Comparison of ENCODE assay signal across 25 cellular contexts in genomic region chr9:27536168-27536567, GRCh38. TPM values are rescaled to one million over a fixed set of nuclear protein-coding genes. Genes with fewer than 3 reads are reported as not detected.
A peak's percentile ranks its signal among the peaks of the same experiment; 100 is the strongest.
DNase-seq lines count a peak whose midpoint lies in the region; ATAC-seq, FAIRE-seq and TF ChIP-seq lines count a peak whose summit lies in the region.
"Had no signal": no experiment of that assay in that cellular context is flagged by ENCODE, and none has a peak within 500 bp of the region (broad histone marks: within the 10 kb centered on the region; RNA-seq: fewer than 3 reads in every experiment).

No MANE protein-coding gene starts in this region.

- H2BK12ac ChIP-seq in H1 (ENCODE audit: low read depth, low read length): no peak overlapping the region

- no peak overlapping the region for H3K9ac ChIP-seq in H1 (replicated peaks in 1 of 4; ENCODE audit: extremely low read depth in 1 of 4, low read depth in 3 of 4, low read length in 3 of 4)
- H3K9ac ChIP-seq: SK-N-SH had no signal

- H3K27me3 Mint-ChIP-seq in CD14-positive monocyte (ENCODE audit: low read depth in 3 of 3) (no peaks in the 10 kb centered on the region), T-helper 17 cell (no peaks in the 10 kb centered on the region)

- H3K4me3 ChIP-seq in H1 (ENCODE audit: extremely low read depth in 1 of 4, insufficient read depth in 2 of 4, low read depth in 3 of 4, low read length in 4 of 4) (no peak overlapping the region), gastrocnemius medialis (no peak overlapping the region), prostate gland (no peak overlapping the region), WERI-Rb-1 (ENCODE audit: low read depth, low read length) (no peak overlapping the region)

- no peak overlapping the region for H3K27ac ChIP-seq in H1 (ENCODE audit: low read depth, low read length)
- H3K27ac ChIP-seq in gastrocnemius medialis: peak overlapping the region in 3 of 4 donors; percentile 86 to 92 (median 90)
- no peak overlapping the region for H3K27ac ChIP-seq in prostate gland
- no peak overlapping the region for H3K27ac ChIP-seq in WERI-Rb-1

- H3K4me2 ChIP-seq in H1 (ENCODE audit: insufficient read depth in 1 of 2, low read depth in 2 of 2, low read length in 2 of 2): no peak overlapping the region
- H3K4me2 ChIP-seq: SK-N-SH had no signal

- peaks cover 0 to 5% (median 0%) of the 10 kb centered on the region in 4 experiments; a peak in 2 of 7 replicates for H3K4me1 ChIP-seq in H1 (replicated peaks in 1 of 4; ENCODE audit: control insufficient read depth in 3 of 4, insufficient read depth in 4 of 4, low read length in 3 of 4)
- peaks cover 43 to 49% of the 10 kb centered on the region in 2 donors for H3K4me1 ChIP-seq in gastrocnemius medialis
- H3K4me1 ChIP-seq in prostate gland (replicated peaks): peaks cover 7% of the 10 kb centered on the region
- H3K4me1 ChIP-seq: BE2C had no signal

- H2AK5ac ChIP-seq in H1 (ENCODE audit: low read depth, low read length): no peak overlapping the region

- no peaks in the 10 kb centered on the region; the same call in 1 of the 2 replicates for H3K23me2 ChIP-seq in H1 (ENCODE audit: low read depth, low read length)

- H2AFZ ChIP-seq in H1 (ENCODE audit: low read length): no peak overlapping the region

- no peak overlapping the region for H3K4ac ChIP-seq in H1 (replicated peaks; ENCODE audit: insufficient read length, low read depth, low read length)

- no peak overlapping the region for H3K56ac ChIP-seq in H1 (replicated peaks; ENCODE audit: insufficient read length, low read depth, low read length)

- H2BK20ac ChIP-seq in H1 (ENCODE audit: low read length): no peak overlapping the region

- H3K27ac Mint-ChIP-seq in CD14-positive monocyte (peak overlapping the region in 6 of 7 donors; percentile 5 to 80 (median 58)), T-helper 17 cell (peak overlapping the region; percentile 73)

- TF ChIP-seq RAD21 in H1 (IDR thresholded peaks at IDR 0.05 in 1 of 2, conservative IDR thresholded peaks at IDR 0.05 in 1 of 2; ENCODE audit: low read depth in 2 of 2, low read length in 2 of 2): no peak

- no peak overlapping the region for H3K14ac ChIP-seq in H1 (ENCODE audit: insufficient read length)

- H3K9me3 ChIP-seq in T-helper 17 cell (ENCODE audit: control insufficient read depth, low read length, poor library complexity, severe bottlenecking): no peaks in the 10 kb centered on the region
- no peaks in the 10 kb centered on the region for H3K9me3 ChIP-seq in H1 (ENCODE audit: insufficient read depth in 2 of 2, low read depth in 1 of 2, low read length in 1 of 2)
- H3K9me3 ChIP-seq in gastrocnemius medialis: no peaks in the 10 kb centered on the region
- H3K9me3 ChIP-seq in prostate gland: no peaks in the 10 kb centered on the region
- H3K9me3 ChIP-seq in WERI-Rb-1 (ENCODE audit: severe bottlenecking): no peaks in the 10 kb centered on the region
- H3K9me3 ChIP-seq: BE2C, SK-N-SH had no signal

- H3K23ac ChIP-seq in H1 (ENCODE audit: insufficient read length): no peak overlapping the region

- H3K36me3 Mint-ChIP-seq in CD14-positive monocyte: peaks cover 63 to 71% of the 10 kb centered on the region in 2 donors
- peaks cover 6% of the 10 kb centered on the region for H3K36me3 Mint-ChIP-seq in T-helper 17 cell (ENCODE audit: low read depth)

- TF ChIP-seq EP300 in H1 (IDR thresholded peaks at IDR 0.05; ENCODE audit: borderline replicate concordance in 1 of 2, low read depth in 2 of 2, low read length in 2 of 2): no peak

- H3K36me3 ChIP-seq in H1 (ENCODE audit: control insufficient read depth in 2 of 4, insufficient read depth in 4 of 4, low read length in 3 of 4) (no peaks in the 10 kb centered on the region), gastrocnemius medialis (no peaks in the 10 kb centered on the region), prostate gland (no peaks in the 10 kb centered on the region), WERI-Rb-1 (no peaks in the 10 kb centered on the region)
- H3K36me3 ChIP-seq: BE2C had no signal

- H4K8ac ChIP-seq in H1 (ENCODE audit: extremely low read depth, insufficient read depth, low read length): no peak overlapping the region

- POLR2A ChIA-PET in H1 (lab: Charles Lee; ENCODE audit: partially characterized antibody): interaction anchor here (0.7 kb wide), 1 partner anchor 85 kb away, joined by 3 read pairs; no protein-coding TSS in a partner anchor

- H4K5ac ChIP-seq in H1 (ENCODE audit: insufficient read length, low read depth, low read length): no peak overlapping the region

- in situ Hi-C loops in gastrocnemius medialis (cut with MboI; ENCODE audit: low sequenced_read_pairs in 4 of 4): loop anchor here in 1 of 4 donors (10.0 kb wide), 1 partner anchor 71 kb away; no protein-coding TSS in a partner anchor

- no peak overlapping the region for H2BK15ac ChIP-seq in H1 (ENCODE audit: low read length)

- H3K79me1 ChIP-seq in H1 (ENCODE audit: low read depth, low read length): no peaks in the 10 kb centered on the region

- 0 out of 2 replicates have a peak overlapping the region, but pooled peaks have one; percentile 17 for H2BK5ac ChIP-seq in H1 (ENCODE audit: low read depth, low read length)

- WGBS in H1 (ENCODE audit: extremely low coverage in 1 of 2, insufficient coverage in 1 of 2, insufficient read length in 1 of 2, insufficient replicate concordance in 2 of 2, low coverage in 1 of 2, low lambda C conversion rate in 2 of 2, missing lambda C conversion rate in 1 of 2), 2 experiments: 71% methylated on average over 3 of the region's 3 CpGs; no CpG with 5 or more reads in 1 of the 2 experiments
- 81% methylated on average over 3 of the region's 3 CpGs for WGBS in prostate gland

- H3K27me3 ChIP-seq in H1 (replicated peaks in 1 of 4; ENCODE audit: control insufficient read depth in 3 of 4, extremely low read depth in 1 of 4, insufficient read depth in 3 of 4, low read length in 3 of 4): no peaks in the 10 kb centered on the region
- no peaks in the 10 kb centered on the region for H3K27me3 ChIP-seq in gastrocnemius medialis
- no peaks in the 10 kb centered on the region for H3K27me3 ChIP-seq in prostate gland (replicated peaks; ENCODE audit: insufficient read depth)
- H3K27me3 ChIP-seq in WERI-Rb-1 (ENCODE audit: insufficient read depth, low read depth, severe bottlenecking): no peaks in the 10 kb centered on the region
- H3K27me3 ChIP-seq: BE2C had no signal

- DNase-seq in CD14-positive monocyte (ENCODE audit: low spot score): no peak
- no peak for DNase-seq in T-helper 17 cell
- no peak for DNase-seq in H1 (ENCODE audit: low read depth in 1 of 2, low spot score in 2 of 2)
- no peak for DNase-seq in gastrocnemius medialis
- no peak for DNase-seq in prostate gland (ENCODE audit: low spot score)
- DNase-seq in WERI-Rb-1: no peak
- no peak for DNase-seq in erythroblast (lab: John Stamatoyannopoulos, UW)
- DNase-seq: 8988T, ACHN, BE2C, DMS153, DND-41, MV-4-11, NCI-H1105 treated with DMSO at 0.1 percent for 48 hours, NCI-H2029, NCI-H446 treated with DMSO at 0.1 percent for 48 hours, NCI-H526, SIG-M5, SK-N-SH had no signal

- intact Hi-C loops in CD14-positive monocyte (cut with micrococcal nuclease) (no loop called here), gastrocnemius medialis (cut with DNase I; ENCODE audit: low total_unique reads) (no loop called here), prostate gland (cut with DNase I) (no loop called here)

- ATAC-seq in T-helper 17 cell (no peak), gastrocnemius medialis (no peak), HG03280 (IDR thresholded peaks at IDR 0.05; ENCODE audit: unreplicated experiment) (no peak)

- H3K9me3 Mint-ChIP-seq in CD14-positive monocyte: no peaks in the 10 kb centered on the region

- no peak for FAIRE-seq in H1 (lab: Jason Lieb, UNC)
- FAIRE-seq: GM12892, HepG2, RCC 7860 had no signal

- H3K4me3 Mint-ChIP-seq in CD14-positive monocyte: no peak overlapping the region
- no peak overlapping the region for H3K4me3 Mint-ChIP-seq in T-helper 17 cell

- CTCF ChIA-PET in H1 (lab: Charles Lee; ENCODE audit: partially characterized antibody): interaction anchor here (0.6 to 4.6 kb wide), 37 partner anchors 8 to 560 kb away, joined by 3 to 48 read pairs (median 4); partner anchors contain the start of gene C9orf72

- H3K4me1 Mint-ChIP-seq in CD14-positive monocyte (peaks cover 38% of the 10 kb centered on the region), T-helper 17 cell (peaks cover 12% of the 10 kb centered on the region)

- no peak for TF ChIP-seq POLR2A in H1 (IDR thresholded peaks at IDR 0.05; ENCODE audit: control extremely low read depth in 1 of 2, low read depth in 2 of 2, low read length in 2 of 2)
- TF ChIP-seq POLR2A in gastrocnemius medialis (IDR thresholded peaks at IDR 0.05): no peak
- no peak for TF ChIP-seq POLR2A in prostate gland (IDR thresholded peaks at IDR 0.05)
- no peak for TF ChIP-seq POLR2A in erythroblast (IDR thresholded peaks at IDR 0.05; ENCODE audit: low read length)

- H3K79me2 ChIP-seq in H1 (ENCODE audit: control insufficient read depth in 1 of 2, insufficient read depth in 2 of 2, low read length in 2 of 2): no peaks in the 10 kb centered on the region

- H2BK120ac ChIP-seq in H1 (replicated peaks; ENCODE audit: low read depth, low read length): no peak overlapping the region

- H3K18ac ChIP-seq in H1 (ENCODE audit: extremely low read depth, low read length): no peak overlapping the region

- H4K20me1 ChIP-seq in H1 (replicated peaks in 1 of 2; ENCODE audit: control insufficient read depth in 1 of 2, insufficient read depth in 2 of 2, low read length in 2 of 2): no peaks in the 10 kb centered on the region

- H4K91ac ChIP-seq in H1 (replicated peaks; ENCODE audit: insufficient read length, low read length): no peak overlapping the region

- TF ChIP-seq CTCF in CD14-positive monocyte (IDR thresholded peaks at IDR 0.05): no peak
- no peak for TF ChIP-seq CTCF in H1 (IDR thresholded peaks at IDR 0.05; ENCODE audit: control extremely low read depth in 1 of 3, insufficient read depth in 1 of 3, low read depth in 1 of 3, low read length in 3 of 3)
- no peak for TF ChIP-seq CTCF in gastrocnemius medialis (IDR thresholded peaks at IDR 0.05 in 4 of 5, conservative IDR thresholded peaks at IDR 0.05 in 1 of 5)
- TF ChIP-seq CTCF in prostate gland (IDR thresholded peaks at IDR 0.05): no peak
- TF ChIP-seq CTCF in WERI-Rb-1 (IDR thresholded peaks at IDR 0.05; ENCODE audit: low read depth, low read length): no peak

RNA-seq across cellular contexts. Expression of gene MOB3B, which starts 6.6 kb away (rescaled TPM):
- polyA plus RNA-seq in CD14-positive monocyte (1 to 10 TPM; 1.2 to 1.4 TPM), H1 (2011; rRNA removed) (6.9 and 12.7 TPM in 2 replicates)
- total RNA-seq in T-helper 17 cell (under 1 TPM; 0.42 to 0.57 TPM), gastrocnemius medialis (10 to 100 TPM in 3 of 4 donors, 1 to 10 TPM in 1; 3.4 to 16.3 (median 12.7) TPM), prostate gland (10 to 100 TPM in 1 of 2 donors, 1 to 10 TPM in 1; 3.1 to 17.8 TPM)
- 14.9 and 16.1 TPM in 2 replicates for total RNA-seq in H1 (2021; fragmentation: NEBNext Ultra II Directional; extraction: Animal tissue kit (Norgen Biotek cat#: 25700))
- polyA plus RNA-seq in H1 (2011; cell fraction: cytosol; rRNA removed): 8.9 TPM
- 5.2 TPM for polyA plus RNA-seq in H1 (2011; cell fraction: nucleus; rRNA removed)
- 9.6 to 12.9 TPM (median 10.4 TPM) in 4 replicates for polyA plus RNA-seq in H1 (2012, experiment 1 of 2)
- 5.1 TPM for polyA plus RNA-seq in H1 (2012, experiment 2 of 2)
- 13.6 TPM for polyA plus RNA-seq in H1 (2013, experiment 1 of 2)
- polyA plus RNA-seq in H1 (2013, experiment 2 of 2): 14.4 TPM
- polyA minus RNA-seq in H1 (2011; rRNA and poly(A)+ RNA removed): 29.0 and 38.6 TPM in 2 replicates
- polyA minus RNA-seq in H1 (2011; cell fraction: cytosol; rRNA and poly(A)+ RNA removed): 10.9 TPM
- 20.8 TPM for polyA minus RNA-seq in H1 (2011; cell fraction: nucleus; rRNA and poly(A)+ RNA removed)

RNA-seq across cellular contexts. Expression of gene IFNK, which starts 12.1 kb away (rescaled TPM):
- polyA plus RNA-seq in CD14-positive monocyte: not detected
- total RNA-seq in T-helper 17 cell: not detected
- not detected in 2 replicates for total RNA-seq in H1 (2021; fragmentation: NEBNext Ultra II Directional; extraction: Animal tissue kit (Norgen Biotek cat#: 25700))
- polyA plus RNA-seq in H1 (2011; rRNA removed): not detected in 2 replicates
- polyA plus RNA-seq in H1 (2011; cell fraction: cytosol; rRNA removed): not detected
- polyA plus RNA-seq in H1 (2011; cell fraction: nucleus; rRNA removed): not detected
- polyA plus RNA-seq in H1 (2012, experiment 1 of 2): 0.14 to 0.16 TPM in 2 of 4 replicates, not detected in the others
- polyA plus RNA-seq in H1 (2012, experiment 2 of 2): not detected
- not detected for polyA plus RNA-seq in H1 (2013, experiment 1 of 2)
- not detected for polyA plus RNA-seq in H1 (2013, experiment 2 of 2)
- not detected in 2 replicates for polyA minus RNA-seq in H1 (2011; rRNA and poly(A)+ RNA removed)
- not detected for polyA minus RNA-seq in H1 (2011; cell fraction: cytosol; rRNA and poly(A)+ RNA removed)
- not detected for polyA minus RNA-seq in H1 (2011; cell fraction: nucleus; rRNA and poly(A)+ RNA removed)
- total RNA-seq in gastrocnemius medialis: not detected
- total RNA-seq in prostate gland: not detected
- total RNA-seq: H4, HepG2, HT1080 had no signal
- polyA plus RNA-seq: HepG2, SK-N-SH had no signal

RNA-seq across cellular contexts. Expression of gene C9orf72, which starts 37.1 kb away (rescaled TPM):
- polyA plus RNA-seq in CD14-positive monocyte: 100 to 1,000 TPM; 105 to 128 TPM
- total RNA-seq in T-helper 17 cell: 10 to 100 TPM; 20.8 to 25.4 TPM
- total RNA-seq in H1 (2021; fragmentation: NEBNext Ultra II Directional; extraction: Animal tissue kit (Norgen Biotek cat#: 25700)): 16.2 and 17.5 TPM in 2 replicates
- 4.5 and 7.2 TPM in 2 replicates for polyA plus RNA-seq in H1 (2011; rRNA removed)
- 8.9 TPM for polyA plus RNA-seq in H1 (2011; cell fraction: cytosol; rRNA removed)
- 7.3 TPM for polyA plus RNA-seq in H1 (2011; cell fraction: nucleus; rRNA removed)
- 8.6 to 15.7 TPM (median 11.5 TPM) in 4 replicates for polyA plus RNA-seq in H1 (2012, experiment 1 of 2)
- polyA plus RNA-seq in H1 (2012, experiment 2 of 2): 0.70 TPM
- 11.7 TPM for polyA plus RNA-seq in H1 (2013, experiment 1 of 2)
- 10.5 TPM for polyA plus RNA-seq in H1 (2013, experiment 2 of 2)
- polyA minus RNA-seq in H1 (2011; rRNA and poly(A)+ RNA removed): 16.4 and 26.1 TPM in 2 replicates
- 7.0 TPM for polyA minus RNA-seq in H1 (2011; cell fraction: cytosol; rRNA and poly(A)+ RNA removed)
- 38.5 TPM for polyA minus RNA-seq in H1 (2011; cell fraction: nucleus; rRNA and poly(A)+ RNA removed)
- 10 to 100 TPM; 14.8 to 43.4 (median 19.4) TPM for total RNA-seq in gastrocnemius medialis
- 10 to 100 TPM; 14.2 to 23.4 TPM for total RNA-seq in prostate gland

Comparison
In these comparisons a context has a peak if more than half of its experiments do, and no peak if none do; other contexts are left out.
1. H3K27ac ChIP-seq: peak in gastrocnemius medialis (3 of 4); none in H1 (single experiment), prostate gland (0 of 2) and WERI-Rb-1 (single experiment).